In genomic region chr3:59069838-59070237, GRCh38 we compare ENCODE assay signal across 20 cellular contexts. TPM values are rescaled to one million over a fixed set of nuclear protein-coding genes. Genes with fewer than 3 reads are reported as not detected.
DNase-seq lines count a peak whose midpoint lies in the region; ATAC-seq lines count a peak whose summit lies in the region.
"Had no signal": no experiment of that assay in that cellular context is flagged by ENCODE, and none has a peak within 500 bp of the region (broad histone marks: within the 10 kb centered on the region; RNA-seq: fewer than 3 reads in every experiment).

No MANE protein-coding gene starts in this region.

- POLR2A ChIA-PET in activated CD4-positive, alpha-beta T cell treated with anti-CD3 and anti-CD28 coated beads, Interleukin-2, amount 10 ng/mL, durations not matched to agents 7 days and 5 days (lab: Charles Lee) = no interaction called here

- DNase-seq in activated CD4-positive, alpha-beta T cell treated with anti-CD3 and anti-CD28 coated beads, Interleukin-2, amount 10 ng/mL, durations not matched to agents 7 days and 5 days = peak; percentile 6
- no peak for DNase-seq in activated CD4-positive, alpha-beta T cell treated with anti-CD3 and anti-CD28 coated beads for 1 hour
- peak; percentile 82 for DNase-seq in Jurkat, Clone E6-1 (ENCODE audit: low read depth, low spot score)
- no peak for DNase-seq in activated naive CD8-positive, alpha-beta T cell treated with anti-CD3 and anti-CD28 coated beads for 36 hours
- no peak for DNase-seq in stimulated activated naive CD8-positive, alpha-beta T cell treated with anti-CD3 and anti-CD28 coated beads, Interleukin-15, Interleukin-2, amounts not matched to agents 100 U/mL and 50 U/mL, for 24 hours
- DNase-seq in A172 (ENCODE audit: low spot score) (no peak), OCI-M1 (lab: John Stamatoyannopoulos, UW) (no peak)
- DNase-seq: C1 segment of cervical spinal cord; CD8-positive, alpha-beta memory T cell; GOT3; NCI-H1092 treated with DMSO at 0.1 percent for 48 hours; NCI-H146; NCI-H2029 treated with DMSO at 0.1 percent for 48 hours; NCI-H2171 treated with DMSO at 0.1 percent for 48 hours; NCI-H446; NCI-H526 treated with DMSO at 0.1 percent for 48 hours; Peyer's patch had no signal

- CTCF ChIA-PET in activated CD4-positive, alpha-beta T cell treated with anti-CD3 and anti-CD28 coated beads, Interleukin-2, amount 10 ng/mL, durations not matched to agents 7 days and 5 days (lab: Charles Lee) = no interaction called here

- H3K27me3 Mint-ChIP-seq in activated CD4-positive, alpha-beta T cell treated with anti-CD3 and anti-CD28 coated beads, Interleukin-2, amount 10 ng/mL, durations not matched to agents 7 days and 5 days = peaks cover 47% of the 10 kb centered on the region
- peaks cover 56% of the 10 kb centered on the region for H3K27me3 Mint-ChIP-seq in activated naive CD8-positive, alpha-beta T cell treated with anti-CD3 and anti-CD28 coated beads for 36 hours

- H3K27ac Mint-ChIP-seq in activated CD4-positive, alpha-beta T cell treated with anti-CD3 and anti-CD28 coated beads, Interleukin-2, amount 10 ng/mL, durations not matched to agents 7 days and 5 days = no peak overlapping the region
- peak overlapping the region; percentile 17 for H3K27ac Mint-ChIP-seq in activated naive CD8-positive, alpha-beta T cell treated with anti-CD3 and anti-CD28 coated beads for 36 hours
- H3K27ac Mint-ChIP-seq: CD8-positive, alpha-beta memory T cell; IgD-negative memory B cell had no signal

- H3K36me3 Mint-ChIP-seq in activated CD4-positive, alpha-beta T cell treated with anti-CD3 and anti-CD28 coated beads, Interleukin-2, amount 10 ng/mL, durations not matched to agents 7 days and 5 days (ENCODE audit: low read depth) = no peaks in the 10 kb centered on the region
- no peaks in the 10 kb centered on the region for H3K36me3 Mint-ChIP-seq in activated naive CD8-positive, alpha-beta T cell treated with anti-CD3 and anti-CD28 coated beads for 36 hours

- no peak overlapping the region for H3K4me3 Mint-ChIP-seq in activated CD4-positive, alpha-beta T cell treated with anti-CD3 and anti-CD28 coated beads, Interleukin-2, amount 10 ng/mL, durations not matched to agents 7 days and 5 days
- no peak overlapping the region for H3K4me3 Mint-ChIP-seq in activated naive CD8-positive, alpha-beta T cell treated with anti-CD3 and anti-CD28 coated beads for 36 hours
- H3K4me3 Mint-ChIP-seq: CD8-positive, alpha-beta memory T cell; IgD-negative memory B cell had no signal

- peak; percentile 57 for ATAC-seq in stimulated activated naive CD8-positive, alpha-beta T cell treated with anti-CD3 and anti-CD28 coated beads, Interleukin-15, Interleukin-2, amounts not matched to agents 100 U/mL and 50 U/mL, for 24 hours
- ATAC-seq: HCT116, Right ventricle myocardium inferior had no signal

- H3K4me1 Mint-ChIP-seq in activated CD4-positive, alpha-beta T cell treated with anti-CD3 and anti-CD28 coated beads, Interleukin-2, amount 10 ng/mL, durations not matched to agents 7 days and 5 days = peaks cover 14% of the 10 kb centered on the region
- peaks cover 11% of the 10 kb centered on the region for H3K4me1 Mint-ChIP-seq in activated naive CD8-positive, alpha-beta T cell treated with anti-CD3 and anti-CD28 coated beads for 36 hours
- H3K4me1 Mint-ChIP-seq: IgD-negative memory B cell had no signal

- no peak overlapping the region for H3K4me3 ChIP-seq in Jurkat, Clone E6-1 (ENCODE audit: low read length)
- H3K4me3 ChIP-seq: Peyer's patch had no signal

- H3K9me3 Mint-ChIP-seq in activated CD4-positive, alpha-beta T cell treated with anti-CD3 and anti-CD28 coated beads, Interleukin-2, amount 10 ng/mL, durations not matched to agents 7 days and 5 days = no peaks in the 10 kb centered on the region
- no peaks in the 10 kb centered on the region for H3K9me3 Mint-ChIP-seq in activated naive CD8-positive, alpha-beta T cell treated with anti-CD3 and anti-CD28 coated beads for 36 hours
- H3K9me3 Mint-ChIP-seq: IgD-negative memory B cell had no signal

RNA-seq across cellular contexts. Expression of gene CFAP20DC, which starts 20.0 kb away (rescaled TPM):
- 1 to 10 TPM in 1 of 2 experiments, under 1 TPM in 1; 0.99 to 2.0 TPM for total RNA-seq in activated CD4-positive, alpha-beta T cell treated with anti-CD3 and anti-CD28 coated beads, Interleukin-2, amount 10 ng/mL, durations not matched to agents 7 days and 5 days
- polyA plus RNA-seq in Jurkat, Clone E6-1 (2012; ENCODE audit: insufficient read depth, insufficient read length) = 7.8 TPM
- total RNA-seq in activated naive CD8-positive, alpha-beta T cell treated with anti-CD3 and anti-CD28 coated beads for 36 hours = 1 to 10 TPM; 1.6 to 2.4 TPM
- total RNA-seq in A172 (2014; rRNA removed; shearing (Covaris generic)) = 6.5 and 6.8 TPM in 2 replicates
- total RNA-seq: Peyer's patch had no signal
- polyA plus RNA-seq: CD8-positive, alpha-beta memory T cell had no signal

Comparison
In these comparisons a context has a peak if more than half of its experiments do, and no peak if none do; other contexts are left out.
1. DNase-seq: peak in activated CD4-positive, alpha-beta T cell treated with anti-CD3 and anti-CD28 coated beads, Interleukin-2, amount 10 ng/mL, durations not matched to agents 7 days and 5 days (single experiment) and Jurkat, Clone E6-1 (single experiment); none in activated CD4-positive, alpha-beta T cell treated with anti-CD3 and anti-CD28 coated beads for 1 hour (single experiment), activated naive CD8-positive, alpha-beta T cell treated with anti-CD3 and anti-CD28 coated beads for 36 hours (single experiment), stimulated activated naive CD8-positive, alpha-beta T cell treated with anti-CD3 and anti-CD28 coated beads, Interleukin-15, Interleukin-2, amounts not matched to agents 100 U/mL and 50 U/mL, for 24 hours (single experiment), A172 (single experiment) and OCI-M1 (single experiment).